ENCODE assay signal across 1 cellular context in the genomic region with DNA sequence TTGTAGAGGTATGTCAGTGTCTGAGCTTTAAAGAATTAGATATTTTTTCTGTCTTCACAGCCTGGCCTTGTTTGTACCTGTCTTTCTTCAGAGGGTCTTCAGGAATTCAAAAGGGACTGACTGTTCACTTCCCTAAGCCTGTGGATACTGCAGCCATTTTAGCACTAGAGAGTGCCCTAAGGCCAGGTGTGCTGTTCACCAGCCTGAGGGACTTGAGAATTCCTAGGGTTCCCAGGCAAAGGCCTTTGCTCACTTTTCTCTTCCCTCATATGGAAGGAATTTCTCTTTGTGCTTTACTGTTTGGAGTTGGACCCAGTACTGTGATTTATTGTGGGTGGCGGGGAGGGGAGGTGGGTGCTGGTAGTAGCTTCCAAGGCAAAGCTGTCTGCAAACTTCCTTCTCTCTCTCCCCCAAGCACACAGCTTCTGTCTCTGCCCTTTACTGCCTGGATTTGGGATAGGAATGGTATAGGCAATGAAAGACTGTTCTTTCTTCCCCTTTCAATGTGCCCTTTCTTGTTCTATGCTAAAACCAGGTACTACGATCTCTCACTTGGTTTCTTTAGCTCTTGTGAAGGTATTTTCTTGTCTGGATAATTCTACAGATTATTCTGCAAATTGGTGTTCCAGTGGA.
A peak's percentile ranks its signal among the peaks of the same experiment; 100 is the strongest.
TF ChIP-seq lines count a peak whose summit lies in the region.

No MANE protein-coding gene starts in this region.

TF ChIP-seq in H1, 55 proteins besides CTCF, POLR2A, EP300 and RAD21:
- peak; percentile 80 for TF ChIP-seq YY1 (IDR thresholded peaks at IDR 0.05; ENCODE audit: low read depth, low read length)
- TF ChIP-seq TEAD4 (IDR thresholded peaks at IDR 0.05; ENCODE audit: low read depth, low read length): 0 out of 2 replicates have a peak, but pooled peaks have one; percentile 10
- peak; percentile 77 for TF ChIP-seq TCF12 (IDR thresholded peaks at IDR 0.05; ENCODE audit: low read depth, low read length)
- no peak for TF ChIP-seq CBX8 (IDR thresholded peaks at IDR 0.05; ENCODE audit: borderline replicate concordance, low read depth, low read length)
- TF ChIP-seq SAP30 (IDR thresholded peaks at IDR 0.05; ENCODE audit: insufficient read depth, insufficient replicate concordance, low read length): no peak
